In the genomic region with DNA sequence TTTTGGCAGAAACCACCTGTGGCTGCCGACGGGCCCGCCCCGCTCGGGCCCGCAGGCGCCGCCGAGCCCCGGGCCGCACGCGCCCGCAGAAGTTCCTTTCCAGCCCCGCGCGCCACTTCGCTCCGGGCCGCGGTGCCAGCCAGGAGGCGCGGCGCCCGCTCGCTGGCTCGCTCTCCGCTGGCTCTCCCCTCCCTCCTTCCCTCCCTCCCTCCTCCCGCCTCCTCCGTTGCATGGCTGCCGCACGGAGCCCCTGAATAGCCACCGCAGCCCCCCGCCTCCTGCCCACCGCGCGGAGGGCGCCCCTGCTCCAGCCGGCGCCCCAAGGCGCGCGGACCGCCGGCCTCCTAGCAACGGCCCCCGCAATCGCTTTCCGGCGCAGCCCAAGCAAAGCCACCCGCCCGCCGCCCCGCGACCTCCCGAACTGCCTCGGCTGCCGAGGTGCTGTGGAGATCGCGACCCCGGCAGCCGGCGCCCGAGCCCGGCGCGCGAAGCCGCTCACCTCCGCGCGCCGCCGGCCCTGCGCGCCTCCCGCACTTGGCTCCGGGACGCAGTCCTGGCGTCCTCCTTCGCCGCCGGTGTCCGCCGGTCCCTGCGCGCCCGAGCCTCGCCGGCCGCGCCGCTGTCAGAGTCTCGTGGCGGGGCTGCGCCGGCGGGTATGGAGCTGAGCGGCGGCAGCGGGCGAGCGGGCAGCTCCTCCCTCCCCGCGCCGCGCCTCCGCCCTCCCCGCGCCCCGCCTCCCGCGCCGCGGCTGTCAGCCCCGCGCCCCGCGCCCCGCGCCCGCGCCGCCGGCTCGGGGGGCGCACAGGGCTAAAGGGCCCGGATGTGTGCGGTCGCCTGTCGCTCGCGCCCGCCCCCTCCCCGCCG, we compare ENCODE assay signal across 8 cellular contexts. TPM values are rescaled to one million over a fixed set of nuclear protein-coding genes. Genes with fewer than 3 reads are reported as not detected.
DNase-seq lines count a peak whose midpoint lies in the region; ATAC-seq and TF ChIP-seq lines count a peak whose summit lies in the region.

ZBTB7C (minus strand) TSS at position 657 of the 864 bp plus-strand sequence.

- DNase-seq in SIG-M5 treated with dmso at 0.1 percent for 504 hours (lab: John Stamatoyannopoulos, UW; ENCODE audit: unreplicated experiment) (peak; percentile 24), SIG-M5 (lab: John Stamatoyannopoulos, UW) (no peak), fibroblast of the aortic adventitia (ENCODE audit: low read depth) (no peak), middle frontal gyrus (ENCODE audit: extremely low spot score, low spot score) (no peak)
- no peak for DNase-seq in Jurkat, Clone E6-1 (ENCODE audit: low read depth, low spot score)
- peak; percentile 17 to 22 for DNase-seq in activated CD4-positive, alpha-beta T cell treated with anti-CD3 and anti-CD28 coated beads, Interleukin-2, amount 50 U/mL, for 48 hours
- no peak for DNase-seq in natural killer cell treated with Interleukin-12 subunit alpha and Interleukin-12 subunit beta and Interleukin-15 and Interleukin-18, amount 100 ng/mL, for 72 hours (ENCODE audit: low spot score)

- peak; percentile 45 to 74 for ATAC-seq in natural killer cell treated with Interleukin-12 subunit alpha and Interleukin-12 subunit beta and Interleukin-15 and Interleukin-18, amount 100 ng/mL, for 72 hours
- no peak for ATAC-seq in HG02678 (IDR thresholded peaks at IDR 0.05; ENCODE audit: unreplicated experiment)

- no peaks in the 10 kb centered on the region for H3K9me3 Mint-ChIP-seq in natural killer cell treated with Interleukin-12 subunit alpha and Interleukin-12 subunit beta and Interleukin-15 and Interleukin-18, amount 100 ng/mL, for 72 hours

- TF ChIP-seq CTCF in fibroblast of the aortic adventitia (IDR thresholded peaks at IDR 0.05; ENCODE audit: insufficient read depth, low read length), result no peak

- peak within 1 kb of the TSS; percentile 52 for H3K4me3 ChIP-seq in Jurkat, Clone E6-1 (ENCODE audit: low read length)
- peak within 1 kb of the TSS; percentile 78 for H3K4me3 ChIP-seq in fibroblast of the aortic adventitia (ENCODE audit: low read depth, low read length)

- H3K4me1 Mint-ChIP-seq in natural killer cell treated with Interleukin-12 subunit alpha and Interleukin-12 subunit beta and Interleukin-15 and Interleukin-18, amount 100 ng/mL, for 72 hours (ENCODE audit: low read depth in 2 of 2), result peaks cover 0 to 6% of the 10 kb centered on the region in 2 donors

- H3K27ac Mint-ChIP-seq in natural killer cell treated with Interleukin-12 subunit alpha and Interleukin-12 subunit beta and Interleukin-15 and Interleukin-18, amount 100 ng/mL, for 72 hours, result no peak within 1 kb of the TSS

- H3K27me3 Mint-ChIP-seq in natural killer cell treated with Interleukin-12 subunit alpha and Interleukin-12 subunit beta and Interleukin-15 and Interleukin-18, amount 100 ng/mL, for 72 hours, result peaks cover 50 to 67% of the 10 kb centered on the region in 2 donors

- no peaks in the 10 kb centered on the region for H3K36me3 Mint-ChIP-seq in natural killer cell treated with Interleukin-12 subunit alpha and Interleukin-12 subunit beta and Interleukin-15 and Interleukin-18, amount 100 ng/mL, for 72 hours

- H3K4me3 Mint-ChIP-seq in natural killer cell treated with Interleukin-12 subunit alpha and Interleukin-12 subunit beta and Interleukin-15 and Interleukin-18, amount 100 ng/mL, for 72 hours, result peak within 1 kb of the TSS; percentile 44

RNA-seq across cellular contexts. Expression of gene ZBTB7C, which starts in this region (rescaled TPM):
- 0.48 TPM for polyA plus RNA-seq in Jurkat, Clone E6-1 (2012; ENCODE audit: insufficient read depth, insufficient read length)
- total RNA-seq in fibroblast of the aortic adventitia (ENCODE audit: low replicate concordance), result 0.09 and 0.41 TPM in 2 replicates
- total RNA-seq in natural killer cell treated with Interleukin-12 subunit alpha and Interleukin-12 subunit beta and Interleukin-15 and Interleukin-18, amount 100 ng/mL, for 72 hours, result not detected

Comparison
In these comparisons a context has a peak if more than half of its experiments do, and no peak if none do; other contexts are left out.
1. DNase-seq: peak in SIG-M5 treated with dmso at 0.1 percent for 504 hours (single experiment) and activated CD4-positive, alpha-beta T cell treated with anti-CD3 and anti-CD28 coated beads, Interleukin-2, amount 50 U/mL, for 48 hours (2 of 2); none in SIG-M5 (single experiment), Jurkat, Clone E6-1 (single experiment), fibroblast of the aortic adventitia (single experiment), natural killer cell treated with Interleukin-12 subunit alpha and Interleukin-12 subunit beta and Interleukin-15 and Interleukin-18, amount 100 ng/mL, for 72 hours (single experiment) and middle frontal gyrus (single experiment).
2. Peak in ATAC-seq in natural killer cell treated with Interleukin-12 subunit alpha and Interleukin-12 subunit beta and Interleukin-15 and Interleukin-18, amount 100 ng/mL, for 72 hours; RNA of the gene not detected or under 1 TPM.